In the genomic region with DNA sequence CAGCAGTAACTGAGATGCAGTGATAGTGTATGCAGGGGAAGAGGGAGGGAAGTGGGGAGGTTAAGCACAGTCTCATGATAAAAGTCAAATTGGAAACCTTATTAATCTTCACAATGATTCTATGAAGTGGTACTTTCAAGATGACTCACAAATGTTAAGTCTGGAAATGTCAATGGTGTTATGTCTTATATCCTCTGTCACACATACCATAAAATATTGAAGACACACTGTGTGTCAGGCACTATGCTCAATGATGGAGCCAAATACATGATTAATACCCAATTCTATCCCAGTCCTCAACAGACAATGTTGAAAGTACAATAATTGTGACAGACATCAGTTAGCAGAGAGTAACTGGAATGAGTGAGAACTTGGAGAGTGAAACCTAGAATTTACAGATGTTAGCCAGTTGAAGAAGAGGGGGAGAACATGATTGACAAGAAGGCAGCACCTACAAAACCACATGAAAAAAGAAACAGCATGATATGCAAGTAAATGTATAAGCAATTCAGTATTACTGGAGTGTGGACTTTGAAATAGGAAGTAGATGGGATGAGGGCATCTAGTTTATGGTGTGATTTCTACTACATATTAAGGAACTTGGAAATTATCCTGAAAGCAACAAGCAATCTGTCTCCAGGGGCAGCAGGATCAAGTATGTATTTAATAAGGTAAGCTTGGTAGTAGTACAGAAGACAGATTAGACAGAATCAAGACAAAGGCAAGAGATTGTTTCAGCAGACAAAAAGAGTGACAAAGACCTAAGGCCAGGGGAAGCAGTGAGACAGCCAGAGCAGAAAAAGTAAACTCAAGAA, we compare ENCODE assay signal across 11 cellular contexts.
DNase-seq lines count a peak whose midpoint lies in the region; ATAC-seq and TF ChIP-seq lines count a peak whose summit lies in the region.
"Had no signal": no experiment of that assay in that cellular context is flagged by ENCODE, and none has a peak within 500 bp of the region (broad histone marks: within the 10 kb centered on the region; RNA-seq: fewer than 3 reads in every experiment).

No MANE protein-coding gene starts in this region.

- no peaks in the 10 kb centered on the region for H3K9me2 ChIP-seq in hepatocyte (replicated peaks; ENCODE audit: insufficient read depth)

- H3K4me1 ChIP-seq in hepatocyte (ENCODE audit: insufficient read depth): no peaks in the 10 kb centered on the region
- H3K4me1 ChIP-seq in esophagus squamous epithelium: no peaks in the 10 kb centered on the region
- H3K4me1 ChIP-seq in Peyer's patch: no peaks in the 10 kb centered on the region
- H3K4me1 ChIP-seq: right atrium auricular region had no signal

- H3K27ac ChIP-seq in hepatocyte (peak overlapping the region; percentile 74), esophagus squamous epithelium (no peak overlapping the region), Peyer's patch (peak overlapping the region in 2 of 4 donors; percentile 41 to 56)
- H3K27ac ChIP-seq: C4-2B, epithelial cell of prostate, right atrium auricular region had no signal

- ATAC-seq in GM21367 (IDR thresholded peaks at IDR 0.05; ENCODE audit: unreplicated experiment) (peak; percentile 57), HG03354 (IDR thresholded peaks at IDR 0.05; ENCODE audit: poor library complexity, severe bottlenecking, unreplicated experiment) (peak; percentile 63)

- H3K4me2 ChIP-seq in hepatocyte: peak overlapping the region; percentile 6

- TF ChIP-seq POLR2A in esophagus squamous epithelium (IDR thresholded peaks at IDR 0.05) (no peak), Peyer's patch (IDR thresholded peaks at IDR 0.05) (no peak)

- H3K4me3 ChIP-seq in GM06990 (replicated peaks; ENCODE audit: low read depth, low read length) (no peak overlapping the region), hepatocyte (no peak overlapping the region), esophagus squamous epithelium (no peak overlapping the region), Peyer's patch (no peak overlapping the region)
- H3K4me3 ChIP-seq: right atrium auricular region had no signal

- no peaks in the 10 kb centered on the region for H3K27me3 ChIP-seq in GM06990 (replicated peaks; ENCODE audit: control insufficient read depth, insufficient read depth, low read length)
- no peaks in the 10 kb centered on the region for H3K27me3 ChIP-seq in hepatocyte
- no peaks in the 10 kb centered on the region for H3K27me3 ChIP-seq in esophagus squamous epithelium
- H3K27me3 ChIP-seq in Peyer's patch: no peaks in the 10 kb centered on the region
- H3K27me3 ChIP-seq: right atrium auricular region had no signal

- H3K79me2 ChIP-seq in hepatocyte: no peaks in the 10 kb centered on the region

- no peak overlapping the region for H2AFZ ChIP-seq in hepatocyte

- DNase-seq in GM06990 (ENCODE audit: extremely low read depth, insufficient read length) (peak; percentile 22), hepatocyte (ENCODE audit: low spot score) (no peak), esophagus squamous epithelium (lab: John Stamatoyannopoulos, UW) (no peak), AG08396 (ENCODE audit: low spot score) (no peak), NCI-H128 (lab: John Stamatoyannopoulos, UW; ENCODE audit: unreplicated experiment) (no peak), Peyer's patch (no peak)

- H3K36me3 ChIP-seq in GM06990 (ENCODE audit: control insufficient read depth, insufficient read depth, low read length): no peaks in the 10 kb centered on the region
- H3K36me3 ChIP-seq in hepatocyte (replicated peaks; ENCODE audit: insufficient read depth, low read depth): no peaks in the 10 kb centered on the region
- peaks cover 0 to 91% (median 4%) of the 10 kb centered on the region in 3 donors for H3K36me3 ChIP-seq in esophagus squamous epithelium
- peaks cover 0 to 33% (median 0%) of the 10 kb centered on the region in 3 donors for H3K36me3 ChIP-seq in Peyer's patch

- intact Hi-C loops in esophagus squamous epithelium (cut with DNase I): no loop called here

- TF ChIP-seq CTCF in GM06990 (IDR thresholded peaks at IDR 0.05; ENCODE audit: insufficient read depth, low read length, poor library complexity, severe bottlenecking): no peak
- TF ChIP-seq CTCF in hepatocyte (IDR thresholded peaks at IDR 0.05; ENCODE audit: poor library complexity): no peak
- no peak for TF ChIP-seq CTCF in esophagus squamous epithelium (IDR thresholded peaks at IDR 0.05)
- no peak for TF ChIP-seq CTCF in Peyer's patch (IDR thresholded peaks at IDR 0.05)

- H3K9me3 ChIP-seq in hepatocyte (ENCODE audit: low read depth) (no peaks in the 10 kb centered on the region), esophagus squamous epithelium (no peaks in the 10 kb centered on the region), Peyer's patch (no peaks in the 10 kb centered on the region)
- H3K9me3 ChIP-seq: right atrium auricular region had no signal

- no peaks in the 10 kb centered on the region for H4K20me1 ChIP-seq in hepatocyte (ENCODE audit: insufficient read depth, poor library complexity, severe bottlenecking)
